ENCODE assay signal across 14 cellular contexts in genomic region chr5:120778491-120779293, GRCh38.
DNase-seq lines count a peak whose midpoint lies in the region; ATAC-seq and TF ChIP-seq lines count a peak whose summit lies in the region.
"Had no signal": no experiment of that assay in that cellular context is flagged by ENCODE, and none has a peak within 500 bp of the region (broad histone marks: within the 10 kb centered on the region; RNA-seq: fewer than 3 reads in every experiment).

No MANE protein-coding gene starts in this region.

- TF ChIP-seq CTCF in foreskin fibroblast (IDR thresholded peaks at IDR 0.05; ENCODE audit: low read depth, low read length) (no peak), WERI-Rb-1 (IDR thresholded peaks at IDR 0.05; ENCODE audit: low read depth, low read length) (no peak)

- peak overlapping the region; percentile 57 for H2AFZ ChIP-seq in GM23248

- H3K4me3 ChIP-seq in GM23248 (peak overlapping the region; percentile 68), adipocyte (ENCODE audit: low read length) (peak overlapping the region; percentile 67), foreskin fibroblast (ENCODE audit: low read depth in 1 of 2, low read length in 2 of 2) (peak overlapping the region; percentile 3 to 40), WERI-Rb-1 (ENCODE audit: low read depth, low read length) (no peak overlapping the region)
- H3K4me3 ChIP-seq: left lung, transverse colon had no signal

- no peaks in the 10 kb centered on the region for H3K27me3 ChIP-seq in GM23248 (replicated peaks; ENCODE audit: insufficient read depth)
- H3K27me3 ChIP-seq in adipocyte (replicated peaks; ENCODE audit: control insufficient read depth, insufficient read depth, low read length): no peaks in the 10 kb centered on the region
- H3K27me3 ChIP-seq in WERI-Rb-1 (ENCODE audit: insufficient read depth, low read depth, severe bottlenecking): no peaks in the 10 kb centered on the region
- H3K27me3 ChIP-seq: left lung, transverse colon had no signal

- DNase-seq in GM23248 (peak; percentile 76), adipocyte (ENCODE audit: low read depth) (peak; percentile 75), foreskin fibroblast (peak; percentile 56 to 77), stromal cell of bone marrow (ENCODE audit: low read depth) (peak; percentile 55), sciatic nerve (ENCODE audit: low spot score) (no peak), WERI-Rb-1 (no peak), UCSD-AML1 (lab: John Stamatoyannopoulos, UW; ENCODE audit: unreplicated experiment) (no peak)
- DNase-seq in activated CD4-positive, alpha-beta T cell treated with anti-CD3 and anti-CD28 coated beads for 4 hours: no peak
- DNase-seq: activated naive CD4-positive, alpha-beta T cell treated with anti-CD3 and anti-CD28 coated beads, Interleukin-2, amount 50 U/mL, for 16 hours; left lung; NCI-H1105 treated with DMSO at 0.1 percent for 48 hours; NCI-H524; nucleus accumbens; transverse colon had no signal

- H3K9me3 ChIP-seq in GM23248 (ENCODE audit: low read depth) (no peaks in the 10 kb centered on the region), adipocyte (ENCODE audit: control insufficient read depth, low read length) (no peaks in the 10 kb centered on the region), WERI-Rb-1 (ENCODE audit: severe bottlenecking) (no peaks in the 10 kb centered on the region)
- H3K9me3 ChIP-seq: left lung, transverse colon had no signal

- H3K36me3 ChIP-seq in GM23248 (ENCODE audit: low read depth) (no peaks in the 10 kb centered on the region), adipocyte (ENCODE audit: control insufficient read depth, insufficient read depth, low read length, severe bottlenecking) (no peaks in the 10 kb centered on the region), WERI-Rb-1 (no peaks in the 10 kb centered on the region)
- H3K36me3 ChIP-seq: left lung, transverse colon had no signal

- H3F3A ChIP-seq in GM23248 (ENCODE audit: insufficient read depth): peaks cover 30% of the 10 kb centered on the region

- no peaks in the 10 kb centered on the region for H3K79me2 ChIP-seq in GM23248 (ENCODE audit: insufficient read depth)

- H3K27ac ChIP-seq in GM23248 (peak overlapping the region; percentile 69), WERI-Rb-1 (no peak overlapping the region)
- H3K27ac ChIP-seq: transverse colon had no signal

- ATAC-seq in sciatic nerve: no peak
- ATAC-seq: left lung had no signal

- WGBS in GM23248 (ENCODE audit: low coverage in 1 of 2, low lambda C conversion rate in 2 of 2, missing lambda C conversion rate in 2 of 2), 2 experiments: 21 to 24% methylated on average over 7 of the region's 7 CpGs

- H3K9ac ChIP-seq in GM23248 (peak overlapping the region; percentile 63), adipocyte (ENCODE audit: low read length) (peak overlapping the region; percentile 53)

- H3K4me1 ChIP-seq in GM23248 (ENCODE audit: insufficient read depth) (peaks cover 31% of the 10 kb centered on the region), adipocyte (ENCODE audit: control insufficient read depth, insufficient read depth, low read length) (peaks cover 16% of the 10 kb centered on the region)
- H3K4me1 ChIP-seq: left lung, transverse colon had no signal

- peak overlapping the region; percentile 79 for H3K4me2 ChIP-seq in GM23248 (ENCODE audit: unreplicated experiment)

- in situ Hi-C loops in GM23248 (cut with MboI): no loop called here

- intact Hi-C loops in sciatic nerve (cut with DNase I): no loop called here

- no peaks in the 10 kb centered on the region for H4K20me1 ChIP-seq in GM23248 (ENCODE audit: insufficient read depth)

- H3K9me2 ChIP-seq in GM23248 (ENCODE audit: insufficient read depth): no peaks in the 10 kb centered on the region; the same call in 1 of the 2 replicates

Comparison
In these comparisons a context has a peak if more than half of its experiments do, and no peak if none do; other contexts are left out.
1. DNase-seq: peak in GM23248 (single experiment), adipocyte (single experiment), foreskin fibroblast (2 of 2) and stromal cell of bone marrow (single experiment); none in sciatic nerve (single experiment), WERI-Rb-1 (single experiment), activated CD4-positive, alpha-beta T cell treated with anti-CD3 and anti-CD28 coated beads for 4 hours (0 of 2) and UCSD-AML1 (single experiment).